8 cellular contexts compared by ENCODE assay signal in the genomic region with DNA sequence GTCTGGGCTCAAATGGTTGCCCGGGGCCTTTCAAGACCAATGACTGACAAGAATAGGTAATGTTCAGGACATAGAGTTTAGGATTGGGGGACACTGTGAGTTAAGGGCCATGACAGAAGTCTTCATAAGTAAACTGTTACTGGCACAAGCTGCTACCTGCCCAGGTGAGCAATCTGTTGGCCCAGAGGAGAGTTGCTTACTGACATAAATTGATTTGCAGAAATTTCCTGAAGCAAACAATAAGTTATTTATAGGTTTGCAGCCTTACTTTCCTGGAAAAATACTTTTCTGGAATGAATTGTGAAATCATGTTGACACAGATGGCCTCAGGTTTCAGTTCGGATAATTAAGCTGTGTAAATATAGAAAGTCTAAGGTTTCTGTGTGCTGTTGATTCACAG.
A peak's percentile ranks its signal among the peaks of the same experiment; 100 is the strongest.
DNase-seq lines count a peak whose midpoint lies in the region; TF ChIP-seq lines count a peak whose summit lies in the region.
"Not testable (repeated sequence)": the region's sequence is repeated elsewhere in the genome, so short reads cannot be mapped to it uniquely, and the experiment has no call there.

No MANE protein-coding gene starts in this region.

- TF ChIP-seq CTCF in fibroblast of the aortic adventitia (IDR thresholded peaks at IDR 0.05; ENCODE audit: insufficient read depth, low read length); nephron progenitor cell (IDR thresholded peaks at IDR 0.05); suprapubic skin (IDR thresholded peaks at IDR 0.05): not testable (repeated sequence)

- not testable (repeated sequence) for H3K4me3 ChIP-seq in CD4-positive, alpha-beta memory T cell (ENCODE audit: low read length in 2 of 2)
- H3K4me3 ChIP-seq in fibroblast of the aortic adventitia (ENCODE audit: low read depth, low read length) (peak overlapping the region; percentile 46), suprapubic skin (peak overlapping the region; percentile 34)

- peaks cover 4 to 21% (median 13%) of the 10 kb centered on the region in 4 donors for H3K4me1 Mint-ChIP-seq in CD4-positive, alpha-beta memory T cell
- H3K4me1 Mint-ChIP-seq in nephron progenitor cell = peaks cover 13% of the 10 kb centered on the region

- CTCF ChIA-PET in CD4-positive, alpha-beta memory T cell (lab: Charles Lee; ENCODE audit: partially characterized antibody) = not testable (repeated sequence)

- not testable (repeated sequence) for TF ChIP-seq RAD21 in Ishikawa (IDR thresholded peaks at IDR 0.05; ENCODE audit: low read depth)

- 24% methylated on average over 2 of the region's 2 CpGs for WGBS in suprapubic skin

- not testable (repeated sequence) for H3K27me3 Mint-ChIP-seq in CD4-positive, alpha-beta memory T cell; nephron progenitor cell (ENCODE audit: low read depth, poor library complexity)

- peak overlapping the region; percentile 26 for H3K27ac ChIP-seq in CD4-positive, alpha-beta memory T cell (ENCODE audit: low read depth, low read length)
- H3K27ac ChIP-seq in suprapubic skin = peak overlapping the region; percentile 69

- H3K4me3 Mint-ChIP-seq in CD4-positive, alpha-beta memory T cell = peak overlapping the region; percentile 67 to 85 (median 76)
- H3K4me3 Mint-ChIP-seq in nephron progenitor cell = peak overlapping the region; percentile 60

- not testable (repeated sequence) for H3K9me3 ChIP-seq in CD4-positive, alpha-beta memory T cell (ENCODE audit: control insufficient read depth in 1 of 2, low read length in 2 of 2); suprapubic skin

- not testable (repeated sequence) for H3K27me3 ChIP-seq in CD4-positive, alpha-beta memory T cell (ENCODE audit: insufficient read depth, low read length); suprapubic skin

- H3K27ac Mint-ChIP-seq in CD4-positive, alpha-beta memory T cell = peak overlapping the region; percentile 88 to 96 (median 94)
- H3K27ac Mint-ChIP-seq in nephron progenitor cell = not testable (repeated sequence)

- DNase-seq in CD4-positive, alpha-beta memory T cell = peak in 3 of 5 donors; percentile 5 to 28 (median 22)
- DNase-seq in NCI-H2171 (lab: John Stamatoyannopoulos, UW) = peak; percentile 52
- peak; percentile 0 for DNase-seq in SW480 (ENCODE audit: low spot score)
- DNase-seq in amniotic epithelial cell (ENCODE audit: low read depth) = peak; percentile 18
- not testable (repeated sequence) for DNase-seq in fibroblast of the aortic adventitia (ENCODE audit: low read depth); nephron progenitor cell; suprapubic skin (ENCODE audit: low spot score in 2 of 2)

- H3K36me3 ChIP-seq in CD4-positive, alpha-beta memory T cell (ENCODE audit: insufficient read depth, low read length); suprapubic skin: not testable (repeated sequence)

- TF ChIP-seq POLR2A in suprapubic skin (IDR thresholded peaks at IDR 0.05) = not testable (repeated sequence)

- POLR2A ChIA-PET in CD4-positive, alpha-beta memory T cell (lab: Charles Lee; ENCODE audit: partially characterized antibody) = not testable (repeated sequence)

- not testable (repeated sequence) for H3K9me3 Mint-ChIP-seq in CD4-positive, alpha-beta memory T cell; nephron progenitor cell

- not testable (repeated sequence) for H3K36me3 Mint-ChIP-seq in CD4-positive, alpha-beta memory T cell; nephron progenitor cell (ENCODE audit: low read depth)

- H3K4me1 ChIP-seq in CD4-positive, alpha-beta memory T cell (ENCODE audit: insufficient read depth, low read length); suprapubic skin: not testable (repeated sequence)

- intact Hi-C loops in CD4-positive, alpha-beta memory T cell (cut with micrococcal nuclease) = not testable (repeated sequence)

- TF ChIP-seq EP300 in Ishikawa (IDR thresholded peaks at IDR 0.05; ENCODE audit: borderline replicate concordance); suprapubic skin (IDR thresholded peaks at IDR 0.05): not testable (repeated sequence)

TF ChIP-seq in Ishikawa, 13 proteins besides CTCF, POLR2A, EP300 and RAD21:
- TF ChIP-seq CEBPB (IDR thresholded peaks at IDR 0.05) = peak; percentile 78
